Comparison of ENCODE assay signal across 8 cellular contexts in genomic region chr3:143674100-143674968, GRCh38.
DNase-seq lines count a peak whose midpoint lies in the region; ATAC-seq and TF ChIP-seq lines count a peak whose summit lies in the region.

No MANE protein-coding gene starts in this region.

- H4K5ac ChIP-seq in H9 (ENCODE audit: insufficient read length, low read depth, low read length), result no peak overlapping the region

- no peak overlapping the region for H3K4me3 ChIP-seq in RWPE2 (ENCODE audit: severe bottlenecking)
- no peak overlapping the region for H3K4me3 ChIP-seq in parathyroid adenoma (ENCODE audit: low read depth, low read length)

- no peaks in the 10 kb centered on the region for H3K9me3 Mint-ChIP-seq in H9
- H3K9me3 Mint-ChIP-seq in type B pancreatic cell, result no peaks in the 10 kb centered on the region

- no peak overlapping the region for H3T11ph ChIP-seq in H9 (ENCODE audit: low read length)

- DNase-seq in GM04503 (ENCODE audit: low read depth) (peak; percentile 19), H9 (peak; percentile 71), LoVo (ENCODE audit: low spot score) (peak; percentile 73), RWPE2 (ENCODE audit: low spot score) (peak; percentile 54), globus pallidus (ENCODE audit: low spot score) (peak; percentile 76), type B pancreatic cell (ENCODE audit: extremely low spot score, unreplicated experiment) (peak; percentile 73)
- peak; percentile 13 to 61 (median 33) for DNase-seq in activated naive CD4-positive, alpha-beta T cell (lab: John Stamatoyannopoulos, UW)

- H3K56ac ChIP-seq in H9 (ENCODE audit: insufficient read length, low read depth, low read length), result no peak overlapping the region

- H3K27ac Mint-ChIP-seq in H9 (no peak overlapping the region), type B pancreatic cell (no peak overlapping the region)

- H4K8ac ChIP-seq in H9 (replicated peaks; ENCODE audit: insufficient read length, low read depth, low read length), result no peak overlapping the region

- no peaks in the 10 kb centered on the region for H3K79me2 ChIP-seq in H9 (ENCODE audit: insufficient read depth, low read length)
- no peaks in the 10 kb centered on the region for H3K79me2 ChIP-seq in parathyroid adenoma

- TF ChIP-seq CTCF in H9 (conservative IDR thresholded peaks at IDR 0.05) (peak; percentile 89), RWPE2 (IDR thresholded peaks at IDR 0.05; ENCODE audit: poor library complexity, severe bottlenecking) (peak; percentile 97), parathyroid adenoma (IDR thresholded peaks at IDR 0.05) (peak; percentile 54), type B pancreatic cell (conservative IDR thresholded peaks at IDR 0.05) (peak; percentile 91)

- H3K18ac ChIP-seq in H9 (ENCODE audit: insufficient read length, low read depth, low read length), result no peak overlapping the region

- no peaks in the 10 kb centered on the region for H3K79me1 ChIP-seq in H9 (ENCODE audit: insufficient read depth, low read depth, low read length, poor library complexity, severe bottlenecking)

- H3K4me3 Mint-ChIP-seq in H9 (no peak overlapping the region), type B pancreatic cell (no peak overlapping the region)

- no CpG with 5 or more reads among the region's 10 CpGs for WGBS in H9 (ENCODE audit: extremely low coverage, insufficient read length, low lambda C conversion rate)

- ATAC-seq in RWPE2 (ENCODE audit: low read depth), result peak; percentile 79

- H3K4ac ChIP-seq in H9 (ENCODE audit: low read depth, low read length), result no peak overlapping the region

- H2BK15ac ChIP-seq in H9 (ENCODE audit: low read depth, low read length), result no peak overlapping the region

- H3K27ac ChIP-seq in H9 (ENCODE audit: insufficient read length, low read depth, low read length) (no peak overlapping the region), RWPE2 (ENCODE audit: poor library complexity, severe bottlenecking) (no peak overlapping the region), parathyroid adenoma (no peak overlapping the region)

- H3K4me2 ChIP-seq in H9 (ENCODE audit: insufficient read depth, insufficient read length, low read length), result no peak overlapping the region
- H3K4me2 ChIP-seq in parathyroid adenoma (ENCODE audit: low read length), result peak overlapping the region; percentile 37

- no peaks in the 10 kb centered on the region for H4K20me1 ChIP-seq in H9 (ENCODE audit: control insufficient read depth, insufficient read depth, insufficient read length)

- no peaks in the 10 kb centered on the region for H3K36me3 ChIP-seq in RWPE2 (ENCODE audit: low read depth)
- no peaks in the 10 kb centered on the region for H3K36me3 ChIP-seq in parathyroid adenoma (ENCODE audit: control insufficient read depth, insufficient read depth, low read length)

- no peak overlapping the region for H2BK12ac ChIP-seq in H9 (ENCODE audit: insufficient read length, low read depth, low read length)

- H2BK5ac ChIP-seq in H9 (ENCODE audit: insufficient read length, low read length), result no peak overlapping the region

- H3K27me3 ChIP-seq in H9 (ENCODE audit: insufficient read depth, low read length), result no peaks in the 10 kb centered on the region
- H3K27me3 ChIP-seq in RWPE2 (ENCODE audit: insufficient read depth, poor library complexity, severe bottlenecking), result no peaks in the 10 kb centered on the region
- no peaks in the 10 kb centered on the region for H3K27me3 ChIP-seq in parathyroid adenoma (ENCODE audit: control insufficient read depth, insufficient read depth, low read length)

- H3K4me1 ChIP-seq in H9 (ENCODE audit: insufficient read depth, low read length) (no peaks in the 10 kb centered on the region), RWPE2 (ENCODE audit: insufficient read depth, poor library complexity, severe bottlenecking) (no peaks in the 10 kb centered on the region), parathyroid adenoma (no peaks in the 10 kb centered on the region)

- H3K9me3 ChIP-seq in H9 (ENCODE audit: control insufficient read depth, low read depth, low read length) (no peaks in the 10 kb centered on the region), RWPE2 (ENCODE audit: severe bottlenecking) (no peaks in the 10 kb centered on the region), parathyroid adenoma (ENCODE audit: control insufficient read depth, low read length) (no peaks in the 10 kb centered on the region)

- H3K4me1 Mint-ChIP-seq in H9, result peaks cover 5 to 8% of the 10 kb centered on the region in 2 experiments; a peak in 3 of 4 replicates
- H3K4me1 Mint-ChIP-seq in type B pancreatic cell (ENCODE audit: unreplicated experiment), result peaks cover 12% of the 10 kb centered on the region

- no peak overlapping the region for H3K23ac ChIP-seq in H9 (ENCODE audit: insufficient read length, low read depth, low read length)

- H4K91ac ChIP-seq in H9 (ENCODE audit: insufficient read length, low read depth, low read length), result no peak overlapping the region

- H2BK20ac ChIP-seq in H9 (ENCODE audit: low read depth, low read length, poor library complexity, severe bottlenecking), result no peak overlapping the region

- H2AFZ ChIP-seq in H9 (ENCODE audit: low read length), result no peak overlapping the region
- no peak overlapping the region for H2AFZ ChIP-seq in parathyroid adenoma

- H3K36me3 Mint-ChIP-seq in H9 (ENCODE audit: insufficient read depth in 1 of 3, low read depth in 3 of 3) (no peaks in the 10 kb centered on the region), type B pancreatic cell (no peaks in the 10 kb centered on the region)

- H2AK5ac ChIP-seq in H9 (ENCODE audit: insufficient read length, low read length), result no peak overlapping the region

- H3K9ac ChIP-seq in H9 (ENCODE audit: extremely low read depth, insufficient read length, low read length) (no peak overlapping the region), parathyroid adenoma (no peak overlapping the region)

- H2BK120ac ChIP-seq in H9 (ENCODE audit: low read depth, low read length, poor library complexity, severe bottlenecking), result no peak overlapping the region

- H3K23me2 ChIP-seq in H9 (ENCODE audit: insufficient read length, low read depth, low read length, poor library complexity, severe bottlenecking), result no peaks in the 10 kb centered on the region

- no peak overlapping the region for H3K14ac ChIP-seq in H9 (ENCODE audit: insufficient read depth, low read length)

- H3K27me3 Mint-ChIP-seq in H9 (ENCODE audit: low read depth) (peaks cover 1% of the 10 kb centered on the region; the same call in 1 of the 2 replicates), type B pancreatic cell (no peaks in the 10 kb centered on the region)

Comparison
In these comparisons a context has a peak if more than half of its experiments do, and no peak if none do; other contexts are left out.
1. DNase-seq: peak in every context shown above with its lines; median percentile 76 in globus pallidus; 73 in LoVo; 73 in type B pancreatic cell; 71 in H9; 54 in RWPE2; 33 in activated naive CD4-positive, alpha-beta T cell; 19 in GM04503.